In the genomic region with DNA sequence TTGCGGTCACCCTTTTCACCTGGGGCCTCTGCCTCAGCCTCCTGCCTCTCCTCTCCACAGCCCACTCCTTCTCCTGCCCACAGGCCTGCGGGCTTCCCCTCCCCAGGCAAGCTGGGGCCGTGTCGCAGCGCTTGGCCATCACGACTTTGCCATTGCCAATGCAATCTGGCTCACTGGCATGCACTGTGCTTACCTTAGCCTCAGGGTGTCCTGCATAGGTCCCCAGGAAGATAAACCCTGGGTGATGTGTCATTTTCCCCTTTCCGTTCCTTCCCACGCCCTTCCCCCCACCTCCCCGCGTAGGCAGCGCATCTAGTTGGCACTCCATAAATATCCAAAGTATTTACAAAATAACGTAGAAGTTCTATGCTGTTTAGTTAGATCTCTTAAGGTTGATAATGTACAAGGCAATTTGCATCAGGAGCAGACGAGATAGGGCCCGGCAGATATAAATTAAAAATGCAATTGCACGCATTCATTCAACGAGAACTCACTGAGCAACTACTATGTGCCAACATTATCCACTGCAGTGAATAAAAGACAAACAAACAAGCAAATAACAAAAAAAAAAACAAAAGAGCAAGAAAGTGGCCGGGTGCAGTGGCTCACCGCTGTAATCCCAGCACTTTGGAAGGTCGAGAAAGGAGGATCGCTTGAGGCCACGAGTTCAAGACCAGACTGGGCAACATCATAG, we compare ENCODE assay signal across 8 cellular contexts. TPM values are rescaled to one million over a fixed set of nuclear protein-coding genes. Genes with fewer than 3 reads are reported as not detected.
DNase-seq lines count a peak whose midpoint lies in the region; ATAC-seq, FAIRE-seq and TF ChIP-seq lines count a peak whose summit lies in the region.

No MANE protein-coding gene starts in this region.

- no peak for DNase-seq in bronchial epithelial cell (ENCODE audit: low read depth)
- DNase-seq in NAMALWA (ENCODE audit: low spot score), result no peak
- no peak for DNase-seq in NCI-H1436 treated with DMSO at 0.1 percent for 48 hours (lab: John Stamatoyannopoulos, UW)

- no peak for TF ChIP-seq CTCF in bronchial epithelial cell (IDR thresholded peaks at IDR 0.05; ENCODE audit: insufficient read depth, low read length, severe bottlenecking)

- peaks cover 47% of the 10 kb centered on the region for H3K79me2 ChIP-seq in ACC112 (ENCODE audit: control insufficient read depth, insufficient read depth, low read length, unreplicated experiment)

- H3K9ac ChIP-seq in mucosa of stomach (ENCODE audit: low read length), result peak overlapping the region; percentile 96

- H3K9me3 Mint-ChIP-seq in IgD-negative memory B cell, result no peaks in the 10 kb centered on the region

- peak overlapping the region; percentile 16 for H2AFZ ChIP-seq in ACC112 (ENCODE audit: low read length, unreplicated experiment)

- H3K27me3 ChIP-seq in ACC112 (ENCODE audit: insufficient read depth, low read length) (no peaks in the 10 kb centered on the region), bronchial epithelial cell (ENCODE audit: control insufficient read depth, insufficient read depth, low read length) (no peaks in the 10 kb centered on the region), mucosa of stomach (ENCODE audit: control insufficient read depth, insufficient read depth, low read length) (no peaks in the 10 kb centered on the region)

- H3K4me1 ChIP-seq in ACC112 (ENCODE audit: control insufficient read depth, insufficient read depth, low read length, unreplicated experiment), result peaks cover 35% of the 10 kb centered on the region
- H3K4me1 ChIP-seq in mucosa of stomach (ENCODE audit: control insufficient read depth, insufficient read depth, low read length), result peaks cover 15% of the 10 kb centered on the region

- H3K4me1 Mint-ChIP-seq in IgD-negative memory B cell, result peaks cover 20 to 27% (median 20%) of the 10 kb centered on the region in 3 donors

- H3K36me3 Mint-ChIP-seq in IgD-negative memory B cell, result peaks cover 7% of the 10 kb centered on the region

- H3K4me3 ChIP-seq in ACC112 (ENCODE audit: low read depth, low read length) (peak overlapping the region; percentile 82), bronchial epithelial cell (ENCODE audit: low read depth, low read length) (peak overlapping the region; percentile 94), mucosa of stomach (ENCODE audit: low read length) (peak overlapping the region; percentile 87)

- peak overlapping the region; percentile 92 to 98 (median 97) for H3K4me3 Mint-ChIP-seq in IgD-negative memory B cell

- H3K27ac Mint-ChIP-seq in IgD-negative memory B cell, result peak overlapping the region; percentile 96 to 97 (median 96)

- H3K36me3 ChIP-seq in ACC112 (ENCODE audit: insufficient read depth, low read length), result peaks cover 14% of the 10 kb centered on the region
- peaks cover 9% of the 10 kb centered on the region for H3K36me3 ChIP-seq in bronchial epithelial cell (ENCODE audit: control insufficient read depth, insufficient read depth, low read length)
- H3K36me3 ChIP-seq in mucosa of stomach (ENCODE audit: control insufficient read depth, insufficient read depth, low read length), result peaks cover 13% of the 10 kb centered on the region

- H3K27ac ChIP-seq in ACC112 (ENCODE audit: low read depth, low read length), result no peak overlapping the region; the same call in 1 of the 2 replicates

- H3K9me3 ChIP-seq in mucosa of stomach (ENCODE audit: control insufficient read depth, low read length), result no peaks in the 10 kb centered on the region

- FAIRE-seq in bronchial epithelial cell (lab: Jason Lieb, UNC), result no peak

- no peak for ATAC-seq in GM21825 (IDR thresholded peaks at IDR 0.05; ENCODE audit: unreplicated experiment)
- ATAC-seq in GM19452 (IDR thresholded peaks at IDR 0.05; ENCODE audit: unreplicated experiment), result no peak

- no peaks in the 10 kb centered on the region for H3K27me3 Mint-ChIP-seq in IgD-negative memory B cell

RNA-seq across cellular contexts. Expression of a gene that starts 1.0 kb away (rescaled TPM):
- 52.9 TPM for polyA plus RNA-seq in IgD-negative memory B cell
- 165 and 259 TPM in 2 replicates for total RNA-seq in bronchial epithelial cell

RNA-seq across cellular contexts. Expression of a gene that starts 30.2 kb away (rescaled TPM):
- polyA plus RNA-seq in IgD-negative memory B cell, result 40.1 TPM
- total RNA-seq in bronchial epithelial cell, result 30.5 and 35.6 TPM in 2 replicates
